In the genomic region with DNA sequence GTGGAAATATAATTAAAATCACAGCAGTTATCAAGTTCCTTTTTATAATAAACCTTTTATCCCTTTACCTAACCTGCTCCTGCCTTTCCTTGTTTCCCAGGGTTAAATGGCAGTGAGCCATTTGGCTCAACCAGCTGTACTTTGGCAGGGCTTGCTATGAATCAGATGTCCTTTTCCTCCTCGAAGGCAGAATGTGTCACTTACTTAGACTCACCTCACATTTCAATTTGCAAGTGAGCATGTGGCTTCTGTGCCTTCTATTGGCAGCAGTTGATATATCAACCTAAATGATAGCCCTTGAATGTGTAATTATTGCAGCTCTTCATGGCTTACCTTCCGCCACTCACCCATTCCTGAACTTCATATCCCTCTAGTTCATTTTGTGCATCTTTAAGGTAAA, we compare ENCODE assay signal across 10 cellular contexts.
DNase-seq lines count a peak whose midpoint lies in the region; ATAC-seq, FAIRE-seq and TF ChIP-seq lines count a peak whose summit lies in the region.
"Had no signal": no experiment of that assay in that cellular context is flagged by ENCODE, and none has a peak within 500 bp of the region (broad histone marks: within the 10 kb centered on the region; RNA-seq: fewer than 3 reads in every experiment).

No MANE protein-coding gene starts in this region.

- ATAC-seq in left lung (peak; percentile 79), GM21717 (IDR thresholded peaks at IDR 0.05; ENCODE audit: unreplicated experiment) (no peak), GM21447 (IDR thresholded peaks at IDR 0.05; ENCODE audit: unreplicated experiment) (no peak)

- 18 to 21% methylated on average over 2 of the region's 2 CpGs for WGBS in esophagus squamous epithelium, 2 donors

- H3K27me3 ChIP-seq in left lung, result no peaks in the 10 kb centered on the region
- H3K27me3 ChIP-seq in esophagus squamous epithelium, result peaks cover 0 to 9% (median 0%) of the 10 kb centered on the region in 4 donors
- H3K27me3 ChIP-seq: neutrophil had no signal

- H3K9me3 ChIP-seq in left lung (no peaks in the 10 kb centered on the region), esophagus squamous epithelium (no peaks in the 10 kb centered on the region)
- H3K9me3 ChIP-seq: neutrophil had no signal

- no peak overlapping the region for H3K27ac ChIP-seq in left lung
- no peak overlapping the region for H3K27ac ChIP-seq in esophagus squamous epithelium
- H3K27ac ChIP-seq: neutrophil had no signal

- H3K4me1 ChIP-seq in left lung (peaks cover 6 to 10% of the 10 kb centered on the region in 2 donors), esophagus squamous epithelium (peaks cover 4 to 18% (median 6%) of the 10 kb centered on the region in 3 donors)

- H3K4me3 ChIP-seq in left lung, result no peak overlapping the region
- H3K4me3 ChIP-seq in esophagus squamous epithelium, result no peak overlapping the region

- no peak for TF ChIP-seq CTCF in left lung (IDR thresholded peaks at IDR 0.05)
- peak in 1 of 6 experiments; percentile 18 for TF ChIP-seq CTCF in esophagus squamous epithelium (IDR thresholded peaks at IDR 0.05)

- DNase-seq in AG08395 (ENCODE audit: low spot score) (peak; percentile 66), NCI-H1694 treated with DMSO at 0.1 percent for 48 hours (lab: John Stamatoyannopoulos, UW) (peak; percentile 1), left lung (no peak), esophagus squamous epithelium (lab: John Stamatoyannopoulos, UW) (no peak), DMS53 treated with DMSO at 0.1 percent for 48 hours (lab: John Stamatoyannopoulos, UW; ENCODE audit: unreplicated experiment) (no peak)
- DNase-seq: Kasumi-1 had no signal

- intact Hi-C loops in left lung (cut with DNase I), result no loop called here
- intact Hi-C loops in esophagus squamous epithelium (cut with DNase I), result no loop called here

- H3K36me3 ChIP-seq in left lung (no peaks in the 10 kb centered on the region), esophagus squamous epithelium (no peaks in the 10 kb centered on the region)
- H3K36me3 ChIP-seq: neutrophil had no signal

- no peak for TF ChIP-seq POLR2A in esophagus squamous epithelium (IDR thresholded peaks at IDR 0.05)

- peak; percentile 70 for FAIRE-seq in colon (lab: Jason Lieb, UNC)

Comparison
In these comparisons a context has a peak if more than half of its experiments do, and no peak if none do; other contexts are left out.
1. DNase-seq: peak in AG08395 (single experiment) and NCI-H1694 treated with DMSO at 0.1 percent for 48 hours (single experiment); none in left lung (0 of 2), esophagus squamous epithelium (single experiment) and DMS53 treated with DMSO at 0.1 percent for 48 hours (single experiment).